In the genomic region with DNA sequence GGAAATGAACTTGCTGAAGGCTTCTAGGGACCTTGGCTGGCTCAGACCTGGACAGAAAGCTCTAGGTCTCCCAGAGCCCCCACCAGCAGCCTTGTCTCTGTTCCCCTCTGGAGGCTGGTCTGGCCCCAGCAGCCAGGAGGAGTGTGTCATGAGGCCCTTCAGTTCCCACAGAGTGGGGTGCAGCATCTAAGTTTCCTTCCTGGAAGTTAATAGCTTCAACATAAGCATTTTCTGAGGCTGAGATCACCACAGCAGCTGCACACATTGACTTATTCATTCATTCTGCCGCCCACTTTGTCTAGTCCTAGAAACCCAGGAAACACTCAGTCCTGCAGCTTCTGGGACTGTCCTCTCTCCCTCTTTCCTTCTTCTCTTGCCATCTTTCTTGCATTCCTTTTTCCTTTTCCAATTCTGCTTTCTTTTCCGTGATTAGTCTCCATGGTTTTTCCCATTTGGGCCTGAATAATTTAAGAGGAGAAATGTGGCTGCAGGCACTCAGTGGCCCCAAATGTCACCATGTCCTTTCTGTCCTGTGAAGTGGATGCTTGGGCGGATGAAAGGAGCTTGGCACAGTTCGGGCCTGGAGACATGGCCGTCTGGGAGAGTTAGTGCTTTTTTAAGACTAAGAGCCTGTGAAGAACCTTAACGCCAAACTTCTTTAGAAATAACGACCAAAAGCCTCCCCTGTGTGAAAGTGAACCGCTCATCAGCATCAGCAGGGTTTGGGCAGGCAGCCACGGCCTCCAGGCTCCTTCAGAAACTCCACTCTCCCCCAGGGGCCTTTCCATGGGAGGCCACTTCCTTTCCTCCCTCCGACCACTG, we compare ENCODE assay signal across 2 cellular contexts.
TF ChIP-seq lines count a peak whose summit lies in the region.

No MANE protein-coding gene starts in this region.

TF ChIP-seq in IMR-90, 13 proteins besides CTCF, POLR2A, EP300 and RAD21:
- TF ChIP-seq MXI1 (IDR thresholded peaks at IDR 0.05; ENCODE audit: borderline replicate concordance, low read depth, low read length) (peak; percentile 34; the same call in 1 of the 2 replicates), SMC3 (IDR thresholded peaks at IDR 0.05; ENCODE audit: low read depth, low read length) (no peak), RCOR1 (IDR thresholded peaks at IDR 0.05; ENCODE audit: insufficient replicate concordance, low read length) (peak; percentile 72), CEBPB (IDR thresholded peaks at IDR 0.05; ENCODE audit: low read depth, low read length) (no peak), RFX5 (IDR thresholded peaks at IDR 0.05; ENCODE audit: low read depth, low read length) (no peak), CHD1 (IDR thresholded peaks at IDR 0.05; ENCODE audit: low read depth, low read length) (0 out of 2 replicates have a peak, but pooled peaks have one; percentile 55), MAFK (IDR thresholded peaks at IDR 0.05; ENCODE audit: low read depth, low read length) (no peak), BHLHE40 (IDR thresholded peaks at IDR 0.05; ENCODE audit: low read depth, low read length) (0 out of 2 replicates have a peak, but pooled peaks have one; percentile 22), MAZ (IDR thresholded peaks at IDR 0.05; ENCODE audit: borderline replicate concordance, low read depth, low read length) (peak; percentile 79), FOS (IDR thresholded peaks at IDR 0.05; ENCODE audit: low read depth, low read length) (peak; percentile 79), NFE2L2 (IDR thresholded peaks at IDR 0.05; ENCODE audit: low read depth, low read length) (no peak)
- TF ChIP-seq, protein P1, sequence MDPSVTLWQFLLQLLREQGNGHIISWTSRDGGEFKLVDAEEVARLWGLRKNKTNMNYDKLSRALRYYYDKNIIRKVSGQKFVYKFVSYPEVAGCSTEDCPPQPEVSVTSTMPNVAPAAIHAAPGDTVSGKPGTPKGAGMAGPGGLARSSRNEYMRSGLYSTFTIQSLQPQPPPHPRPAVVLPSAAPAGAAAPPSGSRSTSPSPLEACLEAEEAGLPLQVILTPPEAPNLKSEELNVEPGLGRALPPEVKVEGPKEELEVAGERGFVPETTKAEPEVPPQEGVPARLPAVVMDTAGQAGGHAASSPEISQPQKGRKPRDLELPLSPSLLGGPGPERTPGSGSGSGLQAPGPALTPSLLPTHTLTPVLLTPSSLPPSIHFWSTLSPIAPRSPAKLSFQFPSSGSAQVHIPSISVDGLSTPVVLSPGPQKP (IDR thresholded peaks at IDR 0.05; ENCODE audit: borderline replicate concordance, low read depth, low read length): no peak
- TF ChIP-seq, protein P2, sequence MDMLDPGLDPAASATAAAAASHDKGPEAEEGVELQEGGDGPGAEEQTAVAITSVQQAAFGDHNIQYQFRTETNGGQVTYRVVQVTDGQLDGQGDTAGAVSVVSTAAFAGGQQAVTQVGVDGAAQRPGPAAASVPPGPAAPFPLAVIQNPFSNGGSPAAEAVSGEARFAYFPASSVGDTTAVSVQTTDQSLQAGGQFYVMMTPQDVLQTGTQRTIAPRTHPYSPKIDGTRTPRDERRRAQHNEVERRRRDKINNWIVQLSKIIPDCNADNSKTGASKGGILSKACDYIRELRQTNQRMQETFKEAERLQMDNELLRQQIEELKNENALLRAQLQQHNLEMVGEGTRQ (IDR thresholded peaks at IDR 0.05; ENCODE audit: low read depth, low read length): peak; percentile 54; the same call in 1 of the 2 replicates

TF ChIP-seq in endothelial cell of umbilical vein, 7 proteins besides CTCF, POLR2A, EP300 and RAD21:
- TF ChIP-seq FOS (IDR thresholded peaks at IDR 0.05; ENCODE audit: borderline replicate concordance, insufficient read depth, low read length): peak; percentile 33
- TF ChIP-seq EZH2 (IDR thresholded peaks at IDR 0.05; ENCODE audit: borderline replicate concordance, low read depth, low read length, severe bottlenecking): no peak
- TF ChIP-seq, protein P3, sequence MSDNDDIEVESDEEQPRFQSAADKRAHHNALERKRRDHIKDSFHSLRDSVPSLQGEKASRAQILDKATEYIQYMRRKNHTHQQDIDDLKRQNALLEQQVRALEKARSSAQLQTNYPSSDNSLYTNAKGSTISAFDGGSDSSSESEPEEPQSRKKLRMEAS (IDR thresholded peaks at IDR 0.05; ENCODE audit: insufficient read depth, insufficient read length): no peak
- TF ChIP-seq GATA2 (IDR thresholded peaks at IDR 0.05; ENCODE audit: insufficient read depth, insufficient read length, low read depth, low read length): no peak
- no peak for TF ChIP-seq JUN (IDR thresholded peaks at IDR 0.05; ENCODE audit: borderline replicate concordance, insufficient read depth, insufficient read length, low read depth)
